ENCODE assay signal across 15 cellular contexts in genomic region chr20:11445891-11446290, GRCh38.
"Had no signal": no experiment of that assay in that cellular context is flagged by ENCODE, and none has a peak within 500 bp of the region (broad histone marks: within the 10 kb centered on the region; RNA-seq: fewer than 3 reads in every experiment).

No MANE protein-coding gene starts in this region.

- H3K27ac Mint-ChIP-seq: activated naive CD4-positive, alpha-beta T cell treated with anti-CD3 and anti-CD28 coated beads, Interleukin-2, amount 50 U/mL, for 72 hours; mesothelial cell of epicardium; stimulated activated naive CD8-positive, alpha-beta T cell treated with anti-CD3 and anti-CD28 coated beads, Interleukin-15, amount 100 ng/mL, for 72 hours had no signal

- H3K27me3 ChIP-seq: ovary, testis had no signal

- H3K27ac ChIP-seq: esophagus muscularis mucosa, ovary, skin epidermis, testis had no signal

- H3K27me3 Mint-ChIP-seq: stimulated activated naive CD8-positive, alpha-beta T cell treated with anti-CD3 and anti-CD28 coated beads, Interleukin-15, amount 100 ng/mL, for 72 hours had no signal

- H3K4me3 Mint-ChIP-seq: activated T-cell treated with anti-CD3 and anti-CD28 coated beads, Interleukin-2, amount 50 U/mL, for 4 hours; mesothelial cell of epicardium; neural crest cell; stimulated activated naive CD8-positive, alpha-beta T cell treated with anti-CD3 and anti-CD28 coated beads, Interleukin-15, amount 100 ng/mL, for 72 hours had no signal

- H3K36me3 ChIP-seq: esophagus muscularis mucosa, ovary had no signal

- H3K4me1 Mint-ChIP-seq: stimulated activated naive CD8-positive, alpha-beta T cell treated with anti-CD3 and anti-CD28 coated beads, Interleukin-15, amount 100 ng/mL, for 72 hours had no signal

- H3K9me3 Mint-ChIP-seq: activated T-cell treated with anti-CD3 and anti-CD28 coated beads, Interleukin-2, amount 50 U/mL, for 4 hours; mesothelial cell of epicardium had no signal

- H3K9me3 ChIP-seq: esophagus muscularis mucosa, ovary, testis had no signal

- H3K4me1 ChIP-seq: esophagus muscularis mucosa, testis had no signal

- DNase-seq: activated CD4-positive, alpha-beta T cell treated with anti-CD3 and anti-CD28 coated beads, Interleukin-2, amount 50 U/mL, for 48 hours; activated CD4-positive, CD25-positive, alpha-beta regulatory T cell treated with anti-CD3 and anti-CD28 coated beads, Interleukin-2, amount 50 U/mL, for 72 hours; activated effector memory CD4-positive, alpha-beta T cell treated with anti-CD3 and anti-CD28 coated beads, Interleukin-2, amount 50 U/mL, for 16 hours; activated T-cell treated with anti-CD3 and anti-CD28 coated beads, Interleukin-2, amount 50 U/mL, for 4 hours; hippocampal formation; kidney glomerular epithelial cell; ovary; stimulated activated CD4-positive, alpha-beta T cell treated with anti-CD3 and anti-CD28 coated beads, Interleukin-4, amount 100 ng/mL, for 4 hours; stimulated activated naive CD8-positive, alpha-beta T cell treated with anti-CD3 and anti-CD28 coated beads, Interleukin-15, amount 100 ng/mL, for 72 hours; testis had no signal

- H3K36me3 Mint-ChIP-seq: activated naive CD4-positive, alpha-beta T cell treated with anti-CD3 and anti-CD28 coated beads, Interleukin-2, amount 50 U/mL, for 72 hours; mesothelial cell of epicardium had no signal

- ATAC-seq: activated naive CD4-positive, alpha-beta T cell treated with anti-CD3 and anti-CD28 coated beads, Interleukin-2, amount 50 U/mL, for 72 hours; activated T-cell treated with anti-CD3 and anti-CD28 coated beads, Interleukin-2, amount 50 U/mL, for 4 hours; stimulated activated naive CD8-positive, alpha-beta T cell treated with anti-CD3 and anti-CD28 coated beads, Interleukin-15, amount 100 ng/mL, for 72 hours had no signal

- H3K4me3 ChIP-seq: esophagus muscularis mucosa, ovary, skin epidermis, testis had no signal
